In the genomic region with DNA sequence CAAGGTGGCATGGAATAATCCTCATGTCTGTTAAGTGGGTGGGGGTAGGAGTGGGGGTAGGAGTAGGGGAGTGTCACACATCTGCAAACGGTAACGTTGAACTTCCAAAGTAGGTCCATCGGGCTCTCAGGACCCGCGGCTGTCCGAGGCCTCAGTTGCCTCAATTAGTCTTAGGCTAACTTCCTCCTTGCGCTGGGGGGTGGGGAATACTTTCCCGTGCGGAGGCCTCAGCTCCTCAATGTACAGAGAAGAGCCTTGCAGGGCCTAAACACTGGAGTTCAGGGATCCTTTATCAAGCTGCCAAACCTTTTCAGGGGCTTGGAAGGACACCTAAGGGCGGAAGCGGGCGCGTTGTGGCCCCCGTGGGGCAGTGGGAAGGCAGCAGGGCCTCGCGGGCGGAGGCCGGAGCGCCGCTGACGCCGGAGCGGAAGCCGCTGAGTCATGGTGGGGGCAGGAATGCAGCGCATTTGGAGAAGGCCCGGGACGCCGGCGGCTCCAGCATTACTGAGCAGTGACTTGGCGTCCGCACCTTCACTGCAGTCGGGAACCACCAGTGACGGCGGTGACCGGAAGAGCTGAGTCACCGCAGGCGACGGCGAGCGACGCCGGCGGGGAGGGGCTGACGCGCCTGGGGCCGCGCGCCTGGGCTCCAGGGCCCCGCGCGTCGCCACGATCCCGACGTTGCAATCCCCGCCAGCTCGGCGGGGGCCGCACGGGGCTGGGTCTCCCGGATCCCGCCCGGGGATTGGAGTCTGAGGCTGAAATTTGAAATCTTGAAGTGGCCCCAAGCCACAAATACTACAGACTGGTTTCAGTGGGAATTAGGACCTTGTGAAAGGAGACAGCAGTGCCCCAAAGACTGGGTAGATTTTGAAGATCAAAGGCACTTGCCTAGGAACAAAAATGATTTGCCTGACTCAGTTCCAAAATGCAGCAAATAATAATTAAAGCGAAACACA, we compare ENCODE assay signal across 1 cellular context.
TF ChIP-seq lines count a peak whose summit lies in the region.

No MANE protein-coding gene starts in this region.

TF ChIP-seq in HepG2, 621 proteins besides CTCF, POLR2A, EP300 and RAD21 (continued from another document and continues in another):
- TF ChIP-seq, protein P1, sequence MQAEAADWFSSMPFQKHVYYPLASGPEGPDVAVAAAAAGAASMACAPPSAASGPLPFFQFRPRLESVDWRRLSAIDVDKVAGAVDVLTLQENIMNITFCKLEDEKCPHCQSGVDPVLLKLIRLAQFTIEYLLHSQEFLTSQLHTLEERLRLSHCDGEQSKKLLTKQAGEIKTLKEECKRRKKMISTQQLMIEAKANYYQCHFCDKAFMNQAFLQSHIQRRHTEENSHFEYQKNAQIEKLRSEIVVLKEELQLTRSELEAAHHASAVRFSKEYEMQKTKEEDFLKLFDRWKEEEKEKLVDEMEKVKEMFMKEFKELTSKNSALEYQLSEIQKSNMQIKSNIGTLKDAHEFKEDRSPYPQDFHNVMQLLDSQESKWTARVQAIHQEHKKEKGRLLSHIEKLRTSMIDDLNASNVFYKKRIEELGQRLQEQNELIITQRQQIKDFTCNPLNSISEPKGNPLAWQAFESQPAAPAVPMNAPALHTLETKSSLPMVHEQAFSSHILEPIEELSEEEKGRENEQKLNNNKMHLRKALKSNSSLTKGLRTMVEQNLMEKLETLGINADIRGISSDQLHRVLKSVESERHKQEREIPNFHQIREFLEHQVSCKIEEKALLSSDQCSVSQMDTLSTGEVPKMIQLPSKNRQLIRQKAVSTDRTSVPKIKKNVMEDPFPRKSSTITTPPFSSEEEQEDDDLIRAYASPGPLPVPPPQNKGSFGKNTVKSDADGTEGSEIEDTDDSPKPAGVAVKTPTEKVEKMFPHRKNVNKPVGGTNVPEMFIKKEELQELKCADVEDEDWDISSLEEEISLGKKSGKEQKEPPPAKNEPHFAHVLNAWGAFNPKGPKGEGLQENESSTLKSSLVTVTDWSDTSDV (CRISPR knock-in tag; IDR thresholded peaks at IDR 0.05), result no peak
- TF ChIP-seq, protein P2, sequence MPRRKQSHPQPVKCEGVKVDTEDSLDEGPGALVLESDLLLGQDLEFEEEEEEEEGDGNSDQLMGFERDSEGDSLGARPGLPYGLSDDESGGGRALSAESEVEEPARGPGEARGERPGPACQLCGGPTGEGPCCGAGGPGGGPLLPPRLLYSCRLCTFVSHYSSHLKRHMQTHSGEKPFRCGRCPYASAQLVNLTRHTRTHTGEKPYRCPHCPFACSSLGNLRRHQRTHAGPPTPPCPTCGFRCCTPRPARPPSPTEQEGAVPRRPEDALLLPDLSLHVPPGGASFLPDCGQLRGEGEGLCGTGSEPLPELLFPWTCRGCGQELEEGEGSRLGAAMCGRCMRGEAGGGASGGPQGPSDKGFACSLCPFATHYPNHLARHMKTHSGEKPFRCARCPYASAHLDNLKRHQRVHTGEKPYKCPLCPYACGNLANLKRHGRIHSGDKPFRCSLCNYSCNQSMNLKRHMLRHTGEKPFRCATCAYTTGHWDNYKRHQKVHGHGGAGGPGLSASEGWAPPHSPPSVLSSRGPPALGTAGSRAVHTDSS (CRISPR knock-in tag; conservative IDR thresholded peaks at IDR 0.05), result no peak
- TF ChIP-seq HES4 (CRISPR knock-in tag; IDR thresholded peaks at IDR 0.05; ENCODE audit: borderline replicate concordance) (0 out of 2 replicates have a peak, but pooled peaks have one; percentile 18), NR2F2 (IDR thresholded peaks at IDR 0.05; ENCODE audit: borderline replicate concordance, low read depth) (no peak; the same call in 1 of the 2 replicates), JDP2 (CRISPR knock-in tag; IDR thresholded peaks at IDR 0.05; ENCODE audit: borderline replicate concordance) (no peak; the same call in 1 of the 2 replicates), ZNF746 (CRISPR knock-in tag; IDR thresholded peaks at IDR 0.05) (no peak; the same call in 1 of the 2 replicates), PPARG (CRISPR knock-in tag; conservative IDR thresholded peaks at IDR 0.05) (peak; percentile 50; the same call in 1 of the 2 replicates), KAT8 (CRISPR knock-in tag; IDR thresholded peaks at IDR 0.05) (peak; percentile 93), FIP1L1 (IDR thresholded peaks at IDR 0.05; ENCODE audit: borderline replicate concordance, insufficient read depth, low read depth, low read length) (peak; percentile 37; the same call in 1 of the 2 replicates), ZBTB40 (IDR thresholded peaks at IDR 0.05) (no peak), ZBTB40 (CRISPR knock-in tag; IDR thresholded peaks at IDR 0.05) (peak; percentile 85), ZNF878 (CRISPR knock-in tag; IDR thresholded peaks at IDR 0.05) (peak; percentile 84), HHEX (CRISPR knock-in tag; IDR thresholded peaks at IDR 0.05) (no peak), ZNF678 (CRISPR knock-in tag; IDR thresholded peaks at IDR 0.05) (no peak), ZNF768 (CRISPR knock-in tag; IDR thresholded peaks at IDR 0.05) (peak; percentile 63), KAT7 (CRISPR knock-in tag; IDR thresholded peaks at IDR 0.05; ENCODE audit: borderline replicate concordance) (peak; percentile 84; the same call in 1 of the 2 replicates), CBFB (CRISPR knock-in tag; IDR thresholded peaks at IDR 0.05) (peak; percentile 84), ARNT (IDR thresholded peaks at IDR 0.05) (no peak), ZBTB8A (CRISPR knock-in tag; IDR thresholded peaks at IDR 0.05; ENCODE audit: borderline replicate concordance, low read depth) (no peak), HNRNPH1 (optimal IDR thresholded peaks at IDR 0.05; ENCODE audit: low read depth, low read length) (no peak), KLF6 (CRISPR knock-in tag; IDR thresholded peaks at IDR 0.05) (peak; percentile 76; the same call in 1 of the 2 replicates), FOXC1 (CRISPR knock-in tag; IDR thresholded peaks at IDR 0.05; ENCODE audit: borderline replicate concordance) (0 out of 2 replicates have a peak, but pooled peaks have one; percentile 29)
- TF ChIP-seq, protein P3, sequence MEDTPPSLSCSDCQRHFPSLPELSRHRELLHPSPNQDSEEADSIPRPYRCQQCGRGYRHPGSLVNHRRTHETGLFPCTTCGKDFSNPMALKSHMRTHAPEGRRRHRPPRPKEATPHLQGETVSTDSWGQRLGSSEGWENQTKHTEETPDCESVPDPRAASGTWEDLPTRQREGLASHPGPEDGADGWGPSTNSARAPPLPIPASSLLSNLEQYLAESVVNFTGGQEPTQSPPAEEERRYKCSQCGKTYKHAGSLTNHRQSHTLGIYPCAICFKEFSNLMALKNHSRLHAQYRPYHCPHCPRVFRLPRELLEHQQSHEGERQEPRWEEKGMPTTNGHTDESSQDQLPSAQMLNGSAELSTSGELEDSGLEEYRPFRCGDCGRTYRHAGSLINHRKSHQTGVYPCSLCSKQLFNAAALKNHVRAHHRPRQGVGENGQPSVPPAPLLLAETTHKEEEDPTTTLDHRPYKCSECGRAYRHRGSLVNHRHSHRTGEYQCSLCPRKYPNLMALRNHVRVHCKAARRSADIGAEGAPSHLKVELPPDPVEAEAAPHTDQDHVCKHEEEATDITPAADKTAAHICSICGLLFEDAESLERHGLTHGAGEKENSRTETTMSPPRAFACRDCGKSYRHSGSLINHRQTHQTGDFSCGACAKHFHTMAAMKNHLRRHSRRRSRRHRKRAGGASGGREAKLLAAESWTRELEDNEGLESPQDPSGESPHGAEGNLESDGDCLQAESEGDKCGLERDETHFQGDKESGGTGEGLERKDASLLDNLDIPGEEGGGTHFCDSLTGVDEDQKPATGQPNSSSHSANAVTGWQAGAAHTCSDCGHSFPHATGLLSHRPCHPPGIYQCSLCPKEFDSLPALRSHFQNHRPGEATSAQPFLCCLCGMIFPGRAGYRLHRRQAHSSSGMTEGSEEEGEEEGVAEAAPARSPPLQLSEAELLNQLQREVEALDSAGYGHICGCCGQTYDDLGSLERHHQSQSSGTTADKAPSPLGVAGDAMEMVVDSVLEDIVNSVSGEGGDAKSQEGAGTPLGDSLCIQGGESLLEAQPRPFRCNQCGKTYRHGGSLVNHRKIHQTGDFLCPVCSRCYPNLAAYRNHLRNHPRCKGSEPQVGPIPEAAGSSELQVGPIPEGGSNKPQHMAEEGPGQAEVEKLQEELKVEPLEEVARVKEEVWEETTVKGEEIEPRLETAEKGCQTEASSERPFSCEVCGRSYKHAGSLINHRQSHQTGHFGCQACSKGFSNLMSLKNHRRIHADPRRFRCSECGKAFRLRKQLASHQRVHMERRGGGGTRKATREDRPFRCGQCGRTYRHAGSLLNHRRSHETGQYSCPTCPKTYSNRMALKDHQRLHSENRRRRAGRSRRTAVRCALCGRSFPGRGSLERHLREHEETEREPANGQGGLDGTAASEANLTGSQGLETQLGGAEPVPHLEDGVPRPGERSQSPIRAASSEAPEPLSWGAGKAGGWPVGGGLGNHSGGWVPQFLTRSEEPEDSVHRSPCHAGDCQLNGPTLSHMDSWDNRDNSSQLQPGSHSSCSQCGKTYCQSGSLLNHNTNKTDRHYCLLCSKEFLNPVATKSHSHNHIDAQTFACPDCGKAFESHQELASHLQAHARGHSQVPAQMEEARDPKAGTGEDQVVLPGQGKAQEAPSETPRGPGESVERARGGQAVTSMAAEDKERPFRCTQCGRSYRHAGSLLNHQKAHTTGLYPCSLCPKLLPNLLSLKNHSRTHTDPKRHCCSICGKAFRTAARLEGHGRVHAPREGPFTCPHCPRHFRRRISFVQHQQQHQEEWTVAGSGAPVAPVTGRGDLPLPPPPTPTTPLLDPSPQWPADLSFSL (CRISPR knock-in tag; IDR thresholded peaks at IDR 0.05), result no peak
- TF ChIP-seq, protein P4, sequence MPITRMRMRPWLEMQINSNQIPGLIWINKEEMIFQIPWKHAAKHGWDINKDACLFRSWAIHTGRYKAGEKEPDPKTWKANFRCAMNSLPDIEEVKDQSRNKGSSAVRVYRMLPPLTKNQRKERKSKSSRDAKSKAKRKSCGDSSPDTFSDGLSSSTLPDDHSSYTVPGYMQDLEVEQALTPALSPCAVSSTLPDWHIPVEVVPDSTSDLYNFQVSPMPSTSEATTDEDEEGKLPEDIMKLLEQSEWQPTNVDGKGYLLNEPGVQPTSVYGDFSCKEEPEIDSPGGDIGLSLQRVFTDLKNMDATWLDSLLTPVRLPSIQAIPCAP (CRISPR knock-in tag; IDR thresholded peaks at IDR 0.05; ENCODE audit: low read depth), result no peak
- TF ChIP-seq, protein P5, sequence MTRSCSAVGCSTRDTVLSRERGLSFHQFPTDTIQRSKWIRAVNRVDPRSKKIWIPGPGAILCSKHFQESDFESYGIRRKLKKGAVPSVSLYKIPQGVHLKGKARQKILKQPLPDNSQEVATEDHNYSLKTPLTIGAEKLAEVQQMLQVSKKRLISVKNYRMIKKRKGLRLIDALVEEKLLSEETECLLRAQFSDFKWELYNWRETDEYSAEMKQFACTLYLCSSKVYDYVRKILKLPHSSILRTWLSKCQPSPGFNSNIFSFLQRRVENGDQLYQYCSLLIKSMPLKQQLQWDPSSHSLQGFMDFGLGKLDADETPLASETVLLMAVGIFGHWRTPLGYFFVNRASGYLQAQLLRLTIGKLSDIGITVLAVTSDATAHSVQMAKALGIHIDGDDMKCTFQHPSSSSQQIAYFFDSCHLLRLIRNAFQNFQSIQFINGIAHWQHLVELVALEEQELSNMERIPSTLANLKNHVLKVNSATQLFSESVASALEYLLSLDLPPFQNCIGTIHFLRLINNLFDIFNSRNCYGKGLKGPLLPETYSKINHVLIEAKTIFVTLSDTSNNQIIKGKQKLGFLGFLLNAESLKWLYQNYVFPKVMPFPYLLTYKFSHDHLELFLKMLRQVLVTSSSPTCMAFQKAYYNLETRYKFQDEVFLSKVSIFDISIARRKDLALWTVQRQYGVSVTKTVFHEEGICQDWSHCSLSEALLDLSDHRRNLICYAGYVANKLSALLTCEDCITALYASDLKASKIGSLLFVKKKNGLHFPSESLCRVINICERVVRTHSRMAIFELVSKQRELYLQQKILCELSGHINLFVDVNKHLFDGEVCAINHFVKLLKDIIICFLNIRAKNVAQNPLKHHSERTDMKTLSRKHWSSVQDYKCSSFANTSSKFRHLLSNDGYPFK (CRISPR knock-in tag; IDR thresholded peaks at IDR 0.05; ENCODE audit: borderline replicate concordance), result no peak
